ENCODE assay signal across 27 cellular contexts in the genomic region with DNA sequence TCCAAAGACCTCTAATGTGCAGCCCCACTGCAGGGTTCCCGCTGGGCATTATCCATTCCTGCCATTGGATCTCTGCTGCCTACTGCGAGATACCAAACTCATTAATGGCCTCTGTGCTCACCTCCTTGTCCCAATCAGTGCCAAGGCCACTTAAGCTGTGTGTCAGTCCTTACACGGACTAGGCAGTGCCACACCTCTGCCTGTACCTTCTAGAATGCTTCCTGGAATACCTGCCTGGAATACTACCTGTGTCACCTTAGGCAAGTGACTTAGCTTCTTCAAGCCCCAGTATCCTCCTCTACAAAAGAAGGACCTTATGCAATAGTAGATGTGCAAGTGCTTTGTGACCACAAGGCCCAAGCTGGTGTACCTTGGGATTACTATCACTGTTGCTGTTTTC.
"Had no signal": no experiment of that assay in that cellular context is flagged by ENCODE, and none has a peak within 500 bp of the region (broad histone marks: within the 10 kb centered on the region; RNA-seq: fewer than 3 reads in every experiment).

No MANE protein-coding gene starts in this region.

- H3K27ac ChIP-seq: adrenal gland, ascending aorta, breast epithelium, cardiac muscle cell, coronary artery, dorsolateral prefrontal cortex, esophagus muscularis mucosa, foreskin keratinocyte, gastrocnemius medialis, heart left ventricle had no signal

- H3K27me3 ChIP-seq: adrenal gland, ascending aorta, breast epithelium, cardiac muscle cell had no signal

- ATAC-seq: activated naive CD8-positive, alpha-beta T cell treated with anti-CD3 and anti-CD28 coated beads, Interleukin-2, amount 50 U/mL, for 24 hours; activated T-cell treated with anti-CD3 and anti-CD28 coated beads, Interleukin-2, amount 50 U/mL, for 4 hours; activated T-helper 17 cell treated with anti-CD3 and anti-CD28 coated beads, Interleukin-2, amount 50 U/mL, for 72 hours; foreskin keratinocyte; gastrocnemius medialis; heart left ventricle; WTC11 had no signal

- H3K36me3 ChIP-seq: adrenal gland, ascending aorta, breast epithelium, cardiac muscle cell, esophagus muscularis mucosa, gastrocnemius medialis, heart left ventricle had no signal

- DNase-seq: activated CD4-positive, alpha-beta memory T cell treated with anti-CD3 and anti-CD28 coated beads, Interleukin-2, amount 10 ng/mL, durations not matched to agents 7 days and 5 days; activated CD4-positive, alpha-beta T cell treated with anti-CD3 and anti-CD28 coated beads for 1 hour; activated CD4-positive, alpha-beta T cell treated with anti-CD3 and anti-CD28 coated beads for 4 hours; activated CD4-positive, alpha-beta T cell treated with anti-CD3 and anti-CD28 coated beads, Interleukin-2, amount 10 ng/mL, durations not matched to agents 7 days and 5 days; activated CD4-positive, alpha-beta T cell treated with anti-CD3 and anti-CD28 coated beads, Interleukin-2, amount 50 U/mL, for 4 hours; activated effector memory CD4-positive, alpha-beta T cell treated with anti-CD3 and anti-CD28 coated beads, Interleukin-2, amount 50 U/mL, for 16 hours; activated naive CD4-positive, alpha-beta T cell treated with anti-CD3 and anti-CD28 coated beads for 36 hours; activated naive CD8-positive, alpha-beta T cell treated with anti-CD3 and anti-CD28 coated beads for 36 hours; activated naive CD8-positive, alpha-beta T cell treated with anti-CD3 and anti-CD28 coated beads, Interleukin-2, amount 50 U/mL, for 24 hours; activated T-cell treated with anti-CD3 and anti-CD28 coated beads, Interleukin-2, amount 50 U/mL, for 4 hours; adrenal gland; central memory CD4-positive, alpha-beta T cell; dorsolateral prefrontal cortex; effector memory CD4-positive, alpha-beta T cell; endodermal cell; foreskin keratinocyte; gastrocnemius medialis; glutamatergic neuron; heart left ventricle; T-helper 2 cell had no signal

- H3K4me3 ChIP-seq: adrenal gland, ascending aorta, breast epithelium, cardiac muscle cell, coronary artery, dorsolateral prefrontal cortex, esophagus muscularis mucosa, gastrocnemius medialis, heart left ventricle had no signal

- H3K4me1 ChIP-seq: breast epithelium, foreskin keratinocyte had no signal
